Comparison of ENCODE assay signal across 20 cellular contexts in the genomic region with DNA sequence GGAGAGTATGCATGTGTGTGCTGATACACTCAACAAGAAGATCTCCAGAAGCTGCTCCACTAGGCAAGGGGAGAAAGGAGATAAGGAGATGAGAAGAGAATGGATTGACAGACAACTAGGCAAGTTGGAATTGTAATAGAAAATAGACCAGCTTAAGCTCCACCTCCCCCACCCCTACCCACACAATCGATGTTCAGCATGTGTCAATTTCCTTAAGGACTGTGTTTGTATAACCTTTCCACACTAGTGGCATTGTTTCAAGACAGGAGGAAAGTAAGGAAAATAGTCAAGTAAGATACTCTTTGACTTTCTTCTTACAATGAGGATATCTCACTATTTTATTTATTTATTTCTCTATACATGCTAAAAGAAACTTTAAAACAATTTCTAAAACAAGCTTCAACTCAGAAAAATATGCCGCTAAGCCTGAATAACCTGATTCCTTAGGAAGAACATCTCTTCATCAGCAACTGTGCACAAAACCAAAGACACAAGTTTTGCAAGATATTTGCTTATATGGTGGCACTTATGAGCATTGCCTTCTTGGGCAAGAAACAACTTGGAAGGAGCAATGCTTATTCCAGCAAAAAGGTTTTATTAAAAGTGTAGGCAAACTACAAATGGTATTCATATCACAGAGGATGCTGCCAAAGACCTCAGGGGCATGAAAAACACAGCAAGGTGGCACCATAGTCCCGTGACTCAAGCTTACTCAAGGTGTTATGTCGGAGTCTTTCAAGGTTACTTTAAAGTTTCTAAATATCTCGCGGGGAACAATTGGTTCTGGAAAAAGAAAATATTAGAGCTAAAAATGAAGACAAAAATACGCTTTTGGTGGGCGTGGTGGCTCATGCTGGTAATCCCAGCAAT.
DNase-seq lines count a peak whose midpoint lies in the region; ATAC-seq, FAIRE-seq and TF ChIP-seq lines count a peak whose summit lies in the region.
"Had no signal": no experiment of that assay in that cellular context is flagged by ENCODE, and none has a peak within 500 bp of the region (broad histone marks: within the 10 kb centered on the region; RNA-seq: fewer than 3 reads in every experiment).

No MANE protein-coding gene starts in this region.

- intact Hi-C loops in Calu3 (cut with micrococcal nuclease; ENCODE audit: unreplicated experiment): no loop called here
- intact Hi-C loops in endothelial cell of umbilical vein (cut with micrococcal nuclease): loop anchor here (1.0 kb wide), 1 partner anchor 13 kb away; no protein-coding TSS in a partner anchor

- no peak overlapping the region for H4K5ac ChIP-seq in mesendoderm (ENCODE audit: low read length)

- H3K36me3 ChIP-seq in endothelial cell of umbilical vein (ENCODE audit: control insufficient read depth in 2 of 2, extremely low read depth in 1 of 2, insufficient read depth in 2 of 2, low read length in 2 of 2): no peaks in the 10 kb centered on the region
- H3K36me3 ChIP-seq in keratinocyte (ENCODE audit: control insufficient read depth in 2 of 2, extremely low read depth in 1 of 2, insufficient read depth in 2 of 2, low read length in 2 of 2): no peaks in the 10 kb centered on the region
- no peaks in the 10 kb centered on the region for H3K36me3 ChIP-seq in suprapubic skin
- no peaks in the 10 kb centered on the region for H3K36me3 ChIP-seq in mesendoderm (ENCODE audit: control insufficient read depth, insufficient read depth, low read length)

- no peak overlapping the region for H3K18ac ChIP-seq in mesendoderm (ENCODE audit: low read length)

- H3K9me1 ChIP-seq in endothelial cell of umbilical vein (replicated peaks; ENCODE audit: control insufficient read depth, extremely low read depth, insufficient read depth, low read length): no peaks in the 10 kb centered on the region
- no peaks in the 10 kb centered on the region for H3K9me1 ChIP-seq in keratinocyte (ENCODE audit: control insufficient read depth, extremely low read depth, insufficient read depth, low read length)

- no peaks in the 10 kb centered on the region for H3K79me1 ChIP-seq in mesendoderm (ENCODE audit: low read length)

- H3K4me1 ChIP-seq in endothelial cell of umbilical vein (ENCODE audit: control insufficient read depth, extremely low read depth, insufficient read depth, low read length) (peaks cover 15% of the 10 kb centered on the region), keratinocyte (ENCODE audit: control insufficient read depth, extremely low read depth, insufficient read depth, low read length) (peaks cover 16% of the 10 kb centered on the region), suprapubic skin (peaks cover 6% of the 10 kb centered on the region), mesendoderm (ENCODE audit: control insufficient read depth, low read depth, low read length) (no peaks in the 10 kb centered on the region)
- H3K4me1 ChIP-seq: A549, Caco-2 had no signal

- no peak overlapping the region for H4K8ac ChIP-seq in mesendoderm (ENCODE audit: low read depth, low read length)

- H3K36me3 Mint-ChIP-seq in Calu3 (ENCODE audit: insufficient read depth, unreplicated experiment): no peaks in the 10 kb centered on the region
- H3K36me3 Mint-ChIP-seq: IgD-negative memory B cell had no signal

- peak; percentile 92 for FAIRE-seq in endothelial cell of umbilical vein (lab: Jason Lieb, UNC)
- peak; percentile 46 for FAIRE-seq in keratinocyte (lab: Jason Lieb, UNC)
- FAIRE-seq: A549, GM12878, HepG2 had no signal

- DNase-seq in Calu3 (peak; percentile 25), endothelial cell of umbilical vein (ENCODE audit: low read depth, low spot score) (peak; percentile 82), keratinocyte (ENCODE audit: low read depth, low spot score) (no peak), suprapubic skin (ENCODE audit: low spot score in 2 of 2) (no peak), mesendoderm (no peak)
- DNase-seq in effector CD8-positive, alpha-beta T cell (lab: John Stamatoyannopoulos, UW): no peak
- DNase-seq: AML-193; Caco-2; CD4-positive, alpha-beta T cell; DMS79 treated with DMSO at 0.1 percent for 48 hours; GF-D8; GM23248; H7 had no signal

- H3K79me2 ChIP-seq in endothelial cell of umbilical vein (ENCODE audit: control insufficient read depth, insufficient read depth, low read length) (no peaks in the 10 kb centered on the region), keratinocyte (ENCODE audit: control insufficient read depth, insufficient read depth, low read length) (no peaks in the 10 kb centered on the region), mesendoderm (ENCODE audit: control insufficient read depth, insufficient read depth, low read length) (no peaks in the 10 kb centered on the region)

- BruUV-seq in Calu3 (replicated peaks; lab: Mats Ljungman, UMichigan): no TSS peak
- BruUV-seq in endothelial cell of umbilical vein (replicated peaks; lab: Mats Ljungman, UMichigan): no TSS peak

- H4K20me1 ChIP-seq in endothelial cell of umbilical vein (replicated peaks; ENCODE audit: control insufficient read depth, extremely low read depth, insufficient read depth, low read length): no peaks in the 10 kb centered on the region
- no peaks in the 10 kb centered on the region for H4K20me1 ChIP-seq in keratinocyte (ENCODE audit: control insufficient read depth, extremely low read depth, insufficient read depth, low read length)

- H3K56ac ChIP-seq in mesendoderm (ENCODE audit: low read length): no peak overlapping the region

- H3K4ac ChIP-seq in mesendoderm (ENCODE audit: low read depth, low read length): no peak overlapping the region

- no peak overlapping the region for H2BK5ac ChIP-seq in mesendoderm (ENCODE audit: low read length)

- ATAC-seq in GM18861 (IDR thresholded peaks at IDR 0.05; ENCODE audit: unreplicated experiment): no peak
- ATAC-seq: A549, GM12878, HepG2 had no signal

- H3K27ac Mint-ChIP-seq in Calu3 (ENCODE audit: unreplicated experiment): no peak overlapping the region
- H3K27ac Mint-ChIP-seq: CD4-positive, alpha-beta T cell; IgD-negative memory B cell had no signal

- H3K27me3 ChIP-seq in endothelial cell of umbilical vein (ENCODE audit: control insufficient read depth in 2 of 2, insufficient read depth in 2 of 2, low read length in 2 of 2): no peaks in the 10 kb centered on the region
- H3K27me3 ChIP-seq in keratinocyte (ENCODE audit: control insufficient read depth, extremely low read depth, insufficient read depth, low read length): no peaks in the 10 kb centered on the region
- no peaks in the 10 kb centered on the region for H3K27me3 ChIP-seq in suprapubic skin
- no peaks in the 10 kb centered on the region for H3K27me3 ChIP-seq in mesendoderm (ENCODE audit: insufficient read depth, low read length, poor library complexity)

- H3K23ac ChIP-seq in mesendoderm (ENCODE audit: low read length): no peak overlapping the region

- no peak overlapping the region for H3K4me3 Mint-ChIP-seq in Calu3 (ENCODE audit: low read depth, unreplicated experiment)
- H3K4me3 Mint-ChIP-seq: CD4-positive, alpha-beta T cell had no signal

- H3K9me3 Mint-ChIP-seq in Calu3 (ENCODE audit: low read depth, unreplicated experiment): peaks cover 8% of the 10 kb centered on the region

- H2AFZ ChIP-seq in endothelial cell of umbilical vein (ENCODE audit: low read depth, low read length) (peak overlapping the region; percentile 82), keratinocyte (ENCODE audit: control insufficient read depth, low read length) (peak overlapping the region; percentile 21)
- H2AFZ ChIP-seq: GM23248 had no signal

- POLR2A ChIA-PET in endothelial cell of umbilical vein (lab: Charles Lee): interaction anchor here (0.6 kb wide), 1 partner anchor 1094 kb away, joined by 8 read pairs; no protein-coding TSS in a partner anchor

- no peak overlapping the region for H2AK5ac ChIP-seq in mesendoderm (ENCODE audit: low read length)

- dilution Hi-C loops in endothelial cell of umbilical vein (cut with MboI; ENCODE audit: extremely low pct_ligation_motif_present, low sequenced_read_pairs) (no loop called here), keratinocyte (cut with MboI; ENCODE audit: extremely low pct_ligation_motif_present, low sequenced_read_pairs) (no loop called here)

- TF ChIP-seq EP300 in suprapubic skin (IDR thresholded peaks at IDR 0.05): no peak

- H3K27ac ChIP-seq in endothelial cell of umbilical vein (ENCODE audit: insufficient read depth, low read depth, low read length) (no peak overlapping the region), keratinocyte (ENCODE audit: control insufficient read depth, insufficient read depth, low read length) (no peak overlapping the region), suprapubic skin (peak overlapping the region; percentile 45), mesendoderm (ENCODE audit: low read depth, low read length) (no peak overlapping the region)
- H3K27ac ChIP-seq: 22Rv1, A549, C4-2B, GM23248 had no signal

- WGBS in suprapubic skin: 58% methylated on average over 8 of the region's 8 CpGs
- no CpG with 5 or more reads among the region's 8 CpGs for WGBS in mesendoderm (ENCODE audit: extremely low coverage, insufficient coverage, low lambda C conversion rate)

- H3K9ac ChIP-seq in endothelial cell of umbilical vein (replicated peaks; ENCODE audit: extremely low read depth, insufficient read depth, low read length): no peak overlapping the region
- H3K9ac ChIP-seq in keratinocyte (ENCODE audit: control insufficient read depth, extremely low read depth, insufficient read depth, low read length): no peak overlapping the region
- no peak overlapping the region for H3K9ac ChIP-seq in mesendoderm (ENCODE audit: low read length)
- H3K9ac ChIP-seq: GM23248 had no signal

- H2BK15ac ChIP-seq in mesendoderm (replicated peaks; ENCODE audit: low read depth): no peak overlapping the region

- H3K9me3 ChIP-seq in endothelial cell of umbilical vein (replicated peaks; ENCODE audit: control insufficient read depth, insufficient read depth, low read length) (no peaks in the 10 kb centered on the region), keratinocyte (ENCODE audit: control insufficient read depth, low read depth, low read length) (no peaks in the 10 kb centered on the region), suprapubic skin (no peaks in the 10 kb centered on the region)
- H3K9me3 ChIP-seq: A549, Caco-2 had no signal

- H3K4me3 ChIP-seq in endothelial cell of umbilical vein (replicated peaks in 1 of 3; ENCODE audit: insufficient read depth in 1 of 3, low read depth in 1 of 3, low read length in 3 of 3) (no peak overlapping the region), keratinocyte (ENCODE audit: control insufficient read depth in 2 of 3, extremely low read depth in 1 of 3, insufficient read depth in 2 of 3, low read depth in 1 of 3, low read length in 3 of 3) (no peak overlapping the region), suprapubic skin (no peak overlapping the region), mesendoderm (ENCODE audit: low read length) (no peak overlapping the region)
- H3K4me3 ChIP-seq: A549, GM12878, GM23248 had no signal

- H3K4me2 ChIP-seq in endothelial cell of umbilical vein (ENCODE audit: insufficient read depth, low read length) (peak overlapping the region; percentile 43), keratinocyte (ENCODE audit: control insufficient read depth, extremely low read depth, insufficient read depth, low read depth, low read length) (peak overlapping the region; percentile 49), mesendoderm (ENCODE audit: low read length) (no peak overlapping the region)
- H3K4me2 ChIP-seq: A549 had no signal

- H3K4me1 Mint-ChIP-seq in Calu3 (ENCODE audit: low read depth, unreplicated experiment): peaks cover 15% of the 10 kb centered on the region
- H3K4me1 Mint-ChIP-seq: IgD-negative memory B cell had no signal

- CTCF ChIA-PET in Calu3 (lab: Charles Lee) (interaction anchor here (0.7 kb wide), 1 partner anchor 1429 kb away, joined by 3 read pairs; no protein-coding TSS in a partner anchor), endothelial cell of umbilical vein (lab: Charles Lee) (interaction anchor here (1.1 to 1.2 kb wide), 2 partner anchors 8 to 10 kb away, joined by 3 read pairs; no protein-coding TSS in a partner anchor)

- TF ChIP-seq POLR2A in endothelial cell of umbilical vein (IDR thresholded peaks at IDR 0.05; ENCODE audit: low read depth, low read length) (no peak), suprapubic skin (IDR thresholded peaks at IDR 0.05) (no peak)

- no peak overlapping the region for H2BK120ac ChIP-seq in mesendoderm (ENCODE audit: low read depth, low read length)

- H3K27me3 Mint-ChIP-seq in Calu3 (ENCODE audit: unreplicated experiment): no peaks in the 10 kb centered on the region
- H3K27me3 Mint-ChIP-seq: CD4-positive, alpha-beta T cell; IgD-negative memory B cell had no signal

- no peak for TF ChIP-seq CTCF in Calu3 (IDR thresholded peaks at IDR 0.05; ENCODE audit: unreplicated experiment)
- no peak for TF ChIP-seq CTCF in endothelial cell of umbilical vein (IDR thresholded peaks at IDR 0.05; ENCODE audit: extremely low read depth in 1 of 2, insufficient read depth in 1 of 2, low read depth in 1 of 2, low read length in 2 of 2)
- TF ChIP-seq CTCF in keratinocyte (optimal IDR thresholded peaks at IDR 0.05 in 1 of 3, IDR thresholded peaks at IDR 0.05 in 1 of 3, conservative IDR thresholded peaks at IDR 0.05 in 1 of 3; ENCODE audit: extremely low read depth in 1 of 3, insufficient read depth in 2 of 3, low read length in 3 of 3): peak in 1 of 3 experiments; percentile 60
- no peak for TF ChIP-seq CTCF in suprapubic skin (IDR thresholded peaks at IDR 0.05)

Comparison
In these comparisons a context has a peak if more than half of its experiments do, and no peak if none do; other contexts are left out.
1. DNase-seq: peak in Calu3 (single experiment) and endothelial cell of umbilical vein (single experiment); none in keratinocyte (single experiment), suprapubic skin (0 of 2), mesendoderm (single experiment) and effector CD8-positive, alpha-beta T cell (single experiment).